Comparison of ENCODE assay signal across 8 cellular contexts in the genomic region with DNA sequence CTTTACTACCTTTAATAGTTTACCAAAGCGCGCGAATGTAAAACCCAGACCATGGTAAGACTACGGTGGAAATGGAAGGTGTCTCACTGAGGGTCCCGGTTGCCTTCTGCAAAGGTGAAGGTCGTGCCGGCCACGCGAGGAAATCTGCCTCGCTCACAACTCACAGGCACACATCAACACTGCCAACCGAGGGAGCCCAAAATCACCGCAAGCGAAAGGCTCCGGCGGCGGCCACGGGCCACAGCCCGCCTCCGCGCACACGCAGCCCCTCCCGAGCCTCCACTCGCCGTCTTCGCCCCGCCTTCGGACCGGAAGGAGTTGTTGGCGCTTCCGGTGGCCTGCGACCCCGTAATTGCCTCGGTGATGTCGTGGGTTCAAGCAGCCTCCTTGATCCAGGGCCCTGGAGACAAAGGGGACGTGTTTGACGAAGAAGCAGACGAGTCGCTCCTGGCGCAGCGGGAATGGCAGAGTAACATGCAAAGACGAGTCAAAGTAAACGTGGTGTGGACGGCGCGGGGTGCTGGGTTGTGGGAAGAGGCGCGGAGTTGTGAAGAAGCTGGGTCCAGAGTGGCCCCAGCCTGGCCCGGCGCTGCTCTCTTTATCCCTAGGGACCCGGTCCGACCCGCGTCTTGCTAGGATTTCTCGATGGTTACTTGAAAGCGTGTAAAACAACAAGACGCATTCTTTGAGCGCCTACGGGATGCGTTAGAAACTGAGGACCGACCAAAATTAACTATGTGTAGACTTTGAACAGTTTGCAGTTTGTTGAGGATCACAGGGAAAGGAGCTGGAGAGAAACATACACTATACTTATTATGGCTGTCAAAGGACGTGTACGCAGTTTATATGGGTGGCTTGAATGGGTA. TPM values are rescaled to one million over a fixed set of nuclear protein-coding genes. Genes with fewer than 3 reads are reported as not detected.
DNase-seq lines count a peak whose midpoint lies in the region; ATAC-seq and TF ChIP-seq lines count a peak whose summit lies in the region.

A gene with protein sequence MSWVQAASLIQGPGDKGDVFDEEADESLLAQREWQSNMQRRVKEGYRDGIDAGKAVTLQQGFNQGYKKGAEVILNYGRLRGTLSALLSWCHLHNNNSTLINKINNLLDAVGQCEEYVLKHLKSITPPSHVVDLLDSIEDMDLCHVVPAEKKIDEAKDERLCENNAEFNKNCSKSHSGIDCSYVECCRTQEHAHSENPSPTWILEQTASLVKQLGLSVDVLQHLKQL (plus strand): TSS at position 349 of the 866 bp plus-strand sequence. CDS start 15 bp downstream, at position 364.

- CTCF ChIA-PET in CD4-positive, alpha-beta T cell (lab: Charles Lee): interaction anchor here (0.8 to 1.1 kb wide), 3 partner anchors 14 to 568 kb away, joined by 3 to 4 read pairs (median 4); a partner anchor contains a TSS
- CTCF ChIA-PET in activated CD8-positive, alpha-beta T cell treated with anti-CD3 and anti-CD28 coated beads, Interleukin-2, amount 10 ng/mL, durations not matched to agents 7 days and 5 days (lab: Charles Lee): interaction anchor here (0.8 to 1.6 kb wide), 7 partner anchors 12 to 486 kb away, joined by 3 to 19 read pairs (median 4); no protein-coding TSS in a partner anchor

- peaks cover 28% of the 10 kb centered on the region for H3K36me3 Mint-ChIP-seq in CD4-positive, alpha-beta T cell (ENCODE audit: low read depth)
- H3K36me3 Mint-ChIP-seq in activated CD8-positive, alpha-beta T cell treated with anti-CD3 and anti-CD28 coated beads, Interleukin-2, amount 10 ng/mL, durations not matched to agents 7 days and 5 days (ENCODE audit: low read depth): peaks cover 10% of the 10 kb centered on the region

- H3K27ac ChIP-seq in CD4-positive, alpha-beta T cell (ENCODE audit: low read depth, low read length): peak within 1 kb of the TSS; percentile 47
- H3K27ac ChIP-seq in ectodermal cell (ENCODE audit: insufficient read depth, low read depth, low read length, poor library complexity, severe bottlenecking) (peak within 1 kb of the TSS; percentile 75), lower lobe of right lung (peak within 1 kb of the TSS; percentile 86)

- no peaks in the 10 kb centered on the region for H3K27me3 ChIP-seq in CD4-positive, alpha-beta T cell (ENCODE audit: control insufficient read depth, insufficient read depth, low read length)
- H3K27me3 ChIP-seq in ectodermal cell (ENCODE audit: control insufficient read depth, insufficient read depth, low read length, poor library complexity, severe bottlenecking) (no peaks in the 10 kb centered on the region), lower lobe of right lung (ENCODE audit: low read depth) (no peaks in the 10 kb centered on the region)

- H3K27me3 Mint-ChIP-seq in CD4-positive, alpha-beta T cell: no peaks in the 10 kb centered on the region
- peaks cover 1% of the 10 kb centered on the region for H3K27me3 Mint-ChIP-seq in activated CD8-positive, alpha-beta T cell treated with anti-CD3 and anti-CD28 coated beads, Interleukin-2, amount 10 ng/mL, durations not matched to agents 7 days and 5 days (ENCODE audit: low read depth)

- H3K4me1 Mint-ChIP-seq in CD4-positive, alpha-beta T cell (ENCODE audit: low read depth): peaks cover 32% of the 10 kb centered on the region
- H3K4me1 Mint-ChIP-seq in activated CD8-positive, alpha-beta T cell treated with anti-CD3 and anti-CD28 coated beads, Interleukin-2, amount 10 ng/mL, durations not matched to agents 7 days and 5 days (ENCODE audit: low read depth): peaks cover 14% of the 10 kb centered on the region

- no peak for TF ChIP-seq CTCF in CD4-positive, alpha-beta T cell (IDR thresholded peaks at IDR 0.05)
- TF ChIP-seq CTCF in lower lobe of right lung (IDR thresholded peaks at IDR 0.05): no peak

- ATAC-seq in CD4-positive, alpha-beta T cell (ENCODE audit: poor library complexity): peak; percentile 87
- ATAC-seq in GM19452 (IDR thresholded peaks at IDR 0.05; ENCODE audit: unreplicated experiment) (peak; percentile 98), HG03575 (IDR thresholded peaks at IDR 0.05; ENCODE audit: extremely low read depth, insufficient number of reproducible peaks, low FRiP score, unreplicated experiment) (peak; percentile 90), lower lobe of right lung (peak; percentile 98 to 100)
- peak; percentile 97 for ATAC-seq in activated CD8-positive, alpha-beta T cell treated with anti-CD3 and anti-CD28 coated beads, Interleukin-2, amount 10 ng/mL, durations not matched to agents 7 days and 5 days

- H3K4me3 Mint-ChIP-seq in CD4-positive, alpha-beta T cell: peak within 1 kb of the TSS; percentile 99
- peak within 1 kb of the TSS; percentile 94 for H3K4me3 Mint-ChIP-seq in activated CD8-positive, alpha-beta T cell treated with anti-CD3 and anti-CD28 coated beads, Interleukin-2, amount 10 ng/mL, durations not matched to agents 7 days and 5 days

- H3K9me3 Mint-ChIP-seq in CD4-positive, alpha-beta T cell: no peaks in the 10 kb centered on the region
- H3K9me3 Mint-ChIP-seq in activated CD8-positive, alpha-beta T cell treated with anti-CD3 and anti-CD28 coated beads, Interleukin-2, amount 10 ng/mL, durations not matched to agents 7 days and 5 days (ENCODE audit: insufficient read depth): no peaks in the 10 kb centered on the region

- H3K36me3 ChIP-seq in ectodermal cell (ENCODE audit: control insufficient read depth, insufficient read depth, low read length): peaks cover 11% of the 10 kb centered on the region
- peaks cover 16% of the 10 kb centered on the region for H3K36me3 ChIP-seq in lower lobe of right lung

- H3K4me1 ChIP-seq in ectodermal cell (ENCODE audit: control insufficient read depth, insufficient read depth, low read length) (peaks cover 3% of the 10 kb centered on the region), lower lobe of right lung (peaks cover 11% of the 10 kb centered on the region)

- peak; percentile 56 to 83 (median 74) for DNase-seq in CD4-positive, alpha-beta T cell
- DNase-seq in NCI-H82 (lab: John Stamatoyannopoulos, UW) (peak; percentile 91), lower lobe of right lung (peak; percentile 86)
- DNase-seq in activated CD8-positive, alpha-beta T cell treated with anti-CD3 and anti-CD28 coated beads, Interleukin-2, amount 10 ng/mL, durations not matched to agents 7 days and 5 days: peak; percentile 87
- peak; percentile 66 to 85 (median 74) for DNase-seq in stimulated activated CD4-positive, alpha-beta T cell treated with anti-CD3 and anti-CD28 coated beads, TNF-alpha, amount 100 ng/mL, for 24 hours (ENCODE audit: low read depth in 3 of 3)

- WGBS in ectodermal cell, 2 experiments: 0 to 1% methylated on average over 62 of the region's 62 CpGs

- no peaks in the 10 kb centered on the region for H3K9me3 ChIP-seq in CD4-positive, alpha-beta T cell (ENCODE audit: control insufficient read depth, low read length)
- H3K9me3 ChIP-seq in ectodermal cell (ENCODE audit: control insufficient read depth, low read length) (no peaks in the 10 kb centered on the region), lower lobe of right lung (no peaks in the 10 kb centered on the region)

- POLR2A ChIA-PET in CD4-positive, alpha-beta T cell (lab: Charles Lee): interaction anchor here (0.8 to 1.5 kb wide), 9 partner anchors 12 to 569 kb away, joined by 3 to 11 read pairs (median 3); a partner anchor contains a TSS
- POLR2A ChIA-PET in activated CD8-positive, alpha-beta T cell treated with anti-CD3 and anti-CD28 coated beads, Interleukin-2, amount 10 ng/mL, durations not matched to agents 7 days and 5 days (lab: Charles Lee): interaction anchor here (0.6 to 1.3 kb wide), 5 partner anchors 14 to 1667 kb away, joined by 3 to 4 read pairs (median 4); a partner anchor contains a TSS

- H3K4me3 ChIP-seq in ectodermal cell (ENCODE audit: insufficient read depth, low read depth, low read length): peak within 1 kb of the TSS; percentile 78
- peak within 1 kb of the TSS; percentile 80 for H3K4me3 ChIP-seq in lower lobe of right lung

- intact Hi-C loops in CD4-positive, alpha-beta T cell (cut with DNase I, micrococcal nuclease): loop anchor here in 1 of 2 experiments (5.0 to 10.0 kb wide), 2 partner anchors 566 to 661 kb away; a partner anchor contains a TSS
- intact Hi-C loops in lower lobe of right lung (cut with DNase I): no loop called here

- H3K27ac Mint-ChIP-seq in CD4-positive, alpha-beta T cell: peak within 1 kb of the TSS; percentile 90
- H3K27ac Mint-ChIP-seq in activated CD8-positive, alpha-beta T cell treated with anti-CD3 and anti-CD28 coated beads, Interleukin-2, amount 10 ng/mL, durations not matched to agents 7 days and 5 days: peak within 1 kb of the TSS; percentile 95

RNA-seq across cellular contexts. Expression of the gene that starts here (rescaled TPM):
- total RNA-seq in CD4-positive, alpha-beta T cell: 1 to 10 TPM; 5.0 to 7.4 TPM
- 10 to 100 TPM; 10.4 to 10.7 TPM for total RNA-seq in activated CD8-positive, alpha-beta T cell treated with anti-CD3 and anti-CD28 coated beads, Interleukin-2, amount 10 ng/mL, durations not matched to agents 7 days and 5 days
- 38.0 TPM for polyA plus RNA-seq in ectodermal cell (2013, experiment 1 of 4)
- polyA plus RNA-seq in ectodermal cell (2013, experiment 2 of 4): 52.9 TPM
- 45.4 TPM for polyA plus RNA-seq in ectodermal cell (2013, experiment 3 of 4)
- 48.9 TPM for polyA plus RNA-seq in ectodermal cell (2013, experiment 4 of 4)
- 18.1 TPM for total RNA-seq in lower lobe of right lung

Comparison
In these comparisons a context has a peak if more than half of its experiments do, and no peak if none do; other contexts are left out.
1. Peak in every context shown above with its lines: DNase-seq, ATAC-seq, H3K4me3 ChIP-seq and H3K27ac ChIP-seq.